In genomic region chr1:211113566-211113965, GRCh38 we compare ENCODE assay signal across 16 cellular contexts. TPM values are rescaled to one million over a fixed set of nuclear protein-coding genes. Genes with fewer than 3 reads are reported as not detected.
A peak's percentile ranks its signal among the peaks of the same experiment; 100 is the strongest.
DNase-seq lines count a peak whose midpoint lies in the region; ATAC-seq lines count a peak whose summit lies in the region.
"Had no signal": no experiment of that assay in that cellular context is flagged by ENCODE, and none has a peak within 500 bp of the region (broad histone marks: within the 10 kb centered on the region; RNA-seq: fewer than 3 reads in every experiment).

No MANE protein-coding gene starts in this region.

- no peak overlapping the region for H3K4me3 Mint-ChIP-seq in T-helper 17 cell
- H3K4me3 Mint-ChIP-seq: CD4-positive, alpha-beta memory T cell; HFFc6 had no signal

- no peak overlapping the region for H2AK5ac ChIP-seq in trophoblast cell (ENCODE audit: low read length)

- no peaks in the 10 kb centered on the region for H3K27me3 ChIP-seq in trophoblast cell (ENCODE audit: insufficient read depth, low read length)

- H3K9ac ChIP-seq in trophoblast cell (ENCODE audit: low read length) = no peak overlapping the region

- in situ Hi-C loops in G401 (cut with HindIII; ENCODE audit: low sequenced_read_pairs) = no loop called here

- H3K36me3 Mint-ChIP-seq in T-helper 17 cell (ENCODE audit: low read depth) = no peaks in the 10 kb centered on the region
- H3K36me3 Mint-ChIP-seq: CD4-positive, alpha-beta memory T cell had no signal

- no peak overlapping the region for H3K18ac ChIP-seq in trophoblast cell (ENCODE audit: low read length)

- no CpG with 5 or more reads among the region's 2 CpGs for WGBS in trophoblast cell (ENCODE audit: extremely low coverage, insufficient coverage, insufficient read length)

- H3K14ac ChIP-seq in trophoblast cell (ENCODE audit: low read length) = no peak overlapping the region

- H2AFZ ChIP-seq in trophoblast cell (ENCODE audit: insufficient read depth, low read length, poor library complexity) = no peak overlapping the region

- no peak overlapping the region for H2BK120ac ChIP-seq in trophoblast cell (ENCODE audit: insufficient read depth, low read length, poor library complexity)

- H3K27ac Mint-ChIP-seq in T-helper 17 cell = peak overlapping the region; percentile 2
- H3K27ac Mint-ChIP-seq: CD4-positive, alpha-beta memory T cell; HFFc6 had no signal

- DNase-seq in EL (peak; percentile 40), G401 (ENCODE audit: low spot score) (peak; percentile 40), T-helper 17 cell (no peak), trophoblast cell (peak; percentile 10 to 21), kidney tubule cell (ENCODE audit: low spot score) (no peak)
- DNase-seq: C1 segment of cervical spinal cord; Caco-2; CD4-positive, alpha-beta memory T cell; DMS53; DMS79 treated with DMSO at 0.1 percent for 48 hours; GOT3; HFFc6 had no signal

- H3K79me1 ChIP-seq in trophoblast cell (ENCODE audit: low read length) = no peaks in the 10 kb centered on the region

- no peak overlapping the region for H3K4me2 ChIP-seq in trophoblast cell (ENCODE audit: low read length)

- H3K4ac ChIP-seq in trophoblast cell (ENCODE audit: low read depth, low read length) = no peak overlapping the region

- no peak overlapping the region for H3K4me3 ChIP-seq in trophoblast cell (ENCODE audit: low read depth, low read length)
- H3K4me3 ChIP-seq: HAP-1 had no signal

- H3K4me1 ChIP-seq in trophoblast cell (ENCODE audit: control insufficient read depth in 1 of 2, insufficient read depth in 2 of 2, low read length in 2 of 2) = no peaks in the 10 kb centered on the region
- H3K4me1 ChIP-seq: Caco-2, HAP-1 had no signal

- H4K8ac ChIP-seq in trophoblast cell (ENCODE audit: low read depth, low read length) = no peak overlapping the region

- no peaks in the 10 kb centered on the region for H3K4me1 Mint-ChIP-seq in T-helper 17 cell
- H3K4me1 Mint-ChIP-seq: CD4-positive, alpha-beta memory T cell had no signal

- H3K9me3 ChIP-seq in T-helper 17 cell (ENCODE audit: control insufficient read depth, low read length, poor library complexity, severe bottlenecking) (no peaks in the 10 kb centered on the region), trophoblast cell (ENCODE audit: insufficient read depth, low read depth, low read length) (no peaks in the 10 kb centered on the region)
- H3K9me3 ChIP-seq: Caco-2, HAP-1 had no signal

- no peak overlapping the region for H4K12ac ChIP-seq in trophoblast cell (ENCODE audit: low read depth, low read length)

- no peak overlapping the region for H2BK12ac ChIP-seq in trophoblast cell (ENCODE audit: low read length)

- no peak overlapping the region for H2BK5ac ChIP-seq in trophoblast cell (ENCODE audit: low read depth, low read length, poor library complexity)

- H3K79me2 ChIP-seq in trophoblast cell (ENCODE audit: control insufficient read depth, insufficient read depth, low read length, poor library complexity) = no peaks in the 10 kb centered on the region

- no peaks in the 10 kb centered on the region for H3K36me3 ChIP-seq in trophoblast cell (ENCODE audit: control insufficient read depth in 1 of 2, insufficient read depth in 2 of 2, low read length in 2 of 2)
- H3K36me3 ChIP-seq: HAP-1 had no signal

- ATAC-seq in T-helper 17 cell (no peak), GM18870 (IDR thresholded peaks at IDR 0.05; ENCODE audit: unreplicated experiment) (no peak), GM21390 (IDR thresholded peaks at IDR 0.05; ENCODE audit: unreplicated experiment) (no peak)

- H3K23ac ChIP-seq in trophoblast cell (ENCODE audit: low read length) = no peak overlapping the region

- no peak overlapping the region for H4K91ac ChIP-seq in trophoblast cell (ENCODE audit: low read depth, low read length)

- peaks cover 42% of the 10 kb centered on the region for H3K27me3 Mint-ChIP-seq in T-helper 17 cell

- H3K27ac ChIP-seq in trophoblast cell (ENCODE audit: low read depth, low read length) = no peak overlapping the region

RNA-seq across cellular contexts. Expression of gene KCNH1, which starts 20.4 kb away (rescaled TPM):
- total RNA-seq in G401 (2014; rRNA removed; shearing (Covaris generic)) = 0.14 and 2.0 TPM in 2 replicates
- not detected for total RNA-seq in T-helper 17 cell
- polyA plus RNA-seq in trophoblast cell (2013) = 0.38 and 0.40 TPM in 2 replicates
- total RNA-seq: A673; Caco-2; CD4-positive, alpha-beta memory T cell had no signal
- polyA plus RNA-seq: CD4-positive, alpha-beta memory T cell had no signal

Comparison
In these comparisons a context has a peak if more than half of its experiments do, and no peak if none do; other contexts are left out.
1. DNase-seq: peak in EL (single experiment), G401 (single experiment) and trophoblast cell (2 of 2); none in T-helper 17 cell (0 of 3) and kidney tubule cell (single experiment).